22 cellular contexts compared by ENCODE assay signal in the genomic region with DNA sequence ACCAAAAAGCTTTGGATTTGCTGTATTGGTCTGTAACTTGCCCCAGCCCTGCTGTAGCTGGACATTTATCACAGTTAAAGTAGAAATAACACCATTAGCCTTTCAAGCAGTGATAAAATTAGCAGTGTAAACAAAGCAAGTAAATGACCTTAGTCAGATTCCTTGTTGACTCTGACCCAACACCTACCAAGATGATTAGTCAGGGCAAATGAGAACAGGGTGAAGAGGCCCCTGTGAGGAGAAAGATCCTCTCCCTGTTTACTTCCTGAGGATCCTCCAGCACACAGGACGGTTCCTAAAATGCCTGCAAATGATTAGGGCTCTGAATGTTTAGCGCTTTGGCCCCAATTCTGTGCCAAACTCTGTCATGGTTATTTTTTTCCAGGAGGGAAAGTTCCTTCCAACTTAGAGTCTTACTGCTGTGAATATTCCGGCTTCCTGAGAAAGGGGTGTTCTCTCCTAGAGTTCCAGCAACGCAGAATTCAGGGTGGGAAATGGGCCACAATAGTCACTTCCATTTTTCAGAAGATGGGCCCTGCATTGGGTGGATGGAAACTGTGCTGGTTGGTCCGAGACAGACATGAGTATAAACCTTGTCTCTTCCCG.
DNase-seq lines count a peak whose midpoint lies in the region; ATAC-seq and TF ChIP-seq lines count a peak whose summit lies in the region.
"Had no signal": no experiment of that assay in that cellular context is flagged by ENCODE, and none has a peak within 500 bp of the region (broad histone marks: within the 10 kb centered on the region; RNA-seq: fewer than 3 reads in every experiment).

No MANE protein-coding gene starts in this region.

- intact Hi-C loops in Right ventricle myocardium superior (cut with DNase I) = no loop called here

- H3K27ac Mint-ChIP-seq in nephron = peak overlapping the region in 2 of 3 experiments; percentile 36 to 48
- H3K27ac Mint-ChIP-seq in activated CD8-positive, alpha-beta T cell treated with anti-CD3 and anti-CD28 coated beads, Interleukin-2, amount 10 ng/mL, durations not matched to agents 7 days and 5 days = no peak overlapping the region
- H3K27ac Mint-ChIP-seq: activated naive CD4-positive, alpha-beta T cell treated with anti-CD3 and anti-CD28 coated beads, Interleukin-2, amount 50 U/mL, for 24 hours; brain; dendritic cell treated with granulocyte-macrophage colony-stimulating factor and Interleukin-4, amounts not matched to agents 40 ng/mL and 50 ng/mL, for 4 days; GM23338; T-helper 1 cell treated with Interleukin-12 subunit alpha and Interleukin-12 subunit beta and Interleukin-4 antibody, amounts not matched to agents 30 μg/mL and 1 μg/mL, for 36 hours; type B pancreatic cell had no signal

- H3K9me3 Mint-ChIP-seq in nephron = no peaks in the 10 kb centered on the region
- no peaks in the 10 kb centered on the region for H3K9me3 Mint-ChIP-seq in activated CD8-positive, alpha-beta T cell treated with anti-CD3 and anti-CD28 coated beads, Interleukin-2, amount 10 ng/mL, durations not matched to agents 7 days and 5 days (ENCODE audit: insufficient read depth)
- H3K9me3 Mint-ChIP-seq: activated naive CD4-positive, alpha-beta T cell treated with anti-CD3 and anti-CD28 coated beads, Interleukin-2, amount 50 U/mL, for 24 hours; brain; GM23338; type B pancreatic cell had no signal

- no peak overlapping the region for H3K4me3 Mint-ChIP-seq in nephron
- no peak overlapping the region for H3K4me3 Mint-ChIP-seq in activated CD8-positive, alpha-beta T cell treated with anti-CD3 and anti-CD28 coated beads, Interleukin-2, amount 10 ng/mL, durations not matched to agents 7 days and 5 days
- H3K4me3 Mint-ChIP-seq: activated naive CD4-positive, alpha-beta T cell treated with anti-CD3 and anti-CD28 coated beads, Interleukin-2, amount 50 U/mL, for 24 hours; brain; dendritic cell treated with granulocyte-macrophage colony-stimulating factor and Interleukin-4, amounts not matched to agents 40 ng/mL and 50 ng/mL, for 4 days; GM23338; T-helper 1 cell treated with Interleukin-12 subunit alpha and Interleukin-12 subunit beta and Interleukin-4 antibody, amounts not matched to agents 30 μg/mL and 1 μg/mL, for 36 hours; type B pancreatic cell had no signal

- H3K27ac ChIP-seq in cardiac muscle cell = peak overlapping the region; percentile 86
- H3K27ac ChIP-seq: BLaER1, WERI-Rb-1 had no signal

- H3K4me1 Mint-ChIP-seq in nephron = peaks cover 11% of the 10 kb centered on the region
- H3K4me1 Mint-ChIP-seq in activated CD8-positive, alpha-beta T cell treated with anti-CD3 and anti-CD28 coated beads, Interleukin-2, amount 10 ng/mL, durations not matched to agents 7 days and 5 days (ENCODE audit: low read depth) = no peaks in the 10 kb centered on the region
- H3K4me1 Mint-ChIP-seq: activated naive CD4-positive, alpha-beta T cell treated with anti-CD3 and anti-CD28 coated beads, Interleukin-2, amount 50 U/mL, for 24 hours; brain; GM23338 had no signal

- H3K36me3 ChIP-seq in cardiac muscle cell = no peaks in the 10 kb centered on the region
- H3K36me3 ChIP-seq: BLaER1, WERI-Rb-1 had no signal

- H3K27me3 Mint-ChIP-seq in nephron (ENCODE audit: low read depth) = no peaks in the 10 kb centered on the region
- H3K27me3 Mint-ChIP-seq in activated CD8-positive, alpha-beta T cell treated with anti-CD3 and anti-CD28 coated beads, Interleukin-2, amount 10 ng/mL, durations not matched to agents 7 days and 5 days (ENCODE audit: low read depth) = no peaks in the 10 kb centered on the region
- H3K27me3 Mint-ChIP-seq: activated naive CD4-positive, alpha-beta T cell treated with anti-CD3 and anti-CD28 coated beads, Interleukin-2, amount 50 U/mL, for 24 hours; brain; dendritic cell treated with granulocyte-macrophage colony-stimulating factor and Interleukin-4, amounts not matched to agents 40 ng/mL and 50 ng/mL, for 4 days; type B pancreatic cell had no signal

- no peaks in the 10 kb centered on the region for H3K27me3 ChIP-seq in cardiac muscle cell
- H3K27me3 ChIP-seq: BLaER1 had no signal

- CTCF ChIA-PET in activated CD8-positive, alpha-beta T cell treated with anti-CD3 and anti-CD28 coated beads, Interleukin-2, amount 10 ng/mL, durations not matched to agents 7 days and 5 days (lab: Charles Lee) = no interaction called here

- DNase-seq in cardiac muscle cell (ENCODE audit: low read depth in 1 of 2, low spot score in 1 of 2) (no peak), Right ventricle myocardium superior (no peak), fibroblast of villous mesenchyme (ENCODE audit: low read depth) (peak; percentile 35)
- DNase-seq in activated CD8-positive, alpha-beta T cell treated with anti-CD3 and anti-CD28 coated beads, Interleukin-2, amount 10 ng/mL, durations not matched to agents 7 days and 5 days = no peak
- DNase-seq: 8988T; erythroblast; NCI-H1417; NCI-H69; PC-3; stimulated activated naive CD4-positive, alpha-beta T cell; WERI-Rb-1 had no signal

- no peaks in the 10 kb centered on the region for H3K36me3 Mint-ChIP-seq in nephron (ENCODE audit: low read depth)
- H3K36me3 Mint-ChIP-seq in activated CD8-positive, alpha-beta T cell treated with anti-CD3 and anti-CD28 coated beads, Interleukin-2, amount 10 ng/mL, durations not matched to agents 7 days and 5 days (ENCODE audit: low read depth) = no peaks in the 10 kb centered on the region
- H3K36me3 Mint-ChIP-seq: activated naive CD4-positive, alpha-beta T cell treated with anti-CD3 and anti-CD28 coated beads, Interleukin-2, amount 50 U/mL, for 24 hours; brain; type B pancreatic cell had no signal

- ATAC-seq in Right ventricle myocardium superior (ENCODE audit: poor library complexity) (no peak), GM21367 (IDR thresholded peaks at IDR 0.05; ENCODE audit: unreplicated experiment) (no peak), GM19463 (IDR thresholded peaks at IDR 0.05; ENCODE audit: unreplicated experiment) (no peak), HG03196 (IDR thresholded peaks at IDR 0.05; ENCODE audit: unreplicated experiment) (no peak)
- ATAC-seq in activated CD8-positive, alpha-beta T cell treated with anti-CD3 and anti-CD28 coated beads, Interleukin-2, amount 10 ng/mL, durations not matched to agents 7 days and 5 days = no peak
- ATAC-seq: GM23338, PC-3 had no signal

- H3K4me1 ChIP-seq in cardiac muscle cell (ENCODE audit: low read depth) = peaks cover 24% of the 10 kb centered on the region
- H3K4me1 ChIP-seq: BLaER1 had no signal

- no peak overlapping the region for H3K4me3 ChIP-seq in cardiac muscle cell
- H3K4me3 ChIP-seq in fibroblast of villous mesenchyme (ENCODE audit: low read depth, low read length) = no peak overlapping the region
- H3K4me3 ChIP-seq: BLaER1, GM23338 had no signal

- no peaks in the 10 kb centered on the region for H3K9me3 ChIP-seq in cardiac muscle cell (ENCODE audit: low read depth)
- H3K9me3 ChIP-seq: BLaER1 had no signal

- TF ChIP-seq CTCF in cardiac muscle cell (IDR thresholded peaks at IDR 0.05; ENCODE audit: low read depth, low read length) (no peak), fibroblast of villous mesenchyme (IDR thresholded peaks at IDR 0.05; ENCODE audit: insufficient read depth, low read depth, low read length) (no peak), nephron (IDR thresholded peaks at IDR 0.05; ENCODE audit: unreplicated experiment in 3 of 3) (no peak)

- POLR2A ChIA-PET in activated CD8-positive, alpha-beta T cell treated with anti-CD3 and anti-CD28 coated beads, Interleukin-2, amount 10 ng/mL, durations not matched to agents 7 days and 5 days (lab: Charles Lee) = no interaction called here
